In genomic region chr6:170553686-170554085, GRCh38 we compare ENCODE assay signal across 8 cellular contexts. TPM values are rescaled to one million over a fixed set of nuclear protein-coding genes. Genes with fewer than 3 reads are reported as not detected.
DNase-seq lines count a peak whose midpoint lies in the region; ATAC-seq, FAIRE-seq and TF ChIP-seq lines count a peak whose summit lies in the region.

No MANE protein-coding gene starts in this region.

- TF ChIP-seq RAD21 in HepG2 (CRISPR knock-in tag; IDR thresholded peaks at IDR 0.05): no peak

- ATAC-seq in Right ventricle myocardium inferior (peak; percentile 38), HG02759 (IDR thresholded peaks at IDR 0.05; ENCODE audit: unreplicated experiment) (peak; percentile 36), HepG2 (peak; percentile 73), thoracic aorta (ENCODE audit: insufficient number of reproducible peaks, low FRiP score, low read depth) (peak; percentile 19)

- peak overlapping the region; percentile 97 for H3K4me3 ChIP-seq in cardiac fibroblast (replicated peaks in 1 of 2; ENCODE audit: low read depth in 2 of 2, low read length in 2 of 2)
- peak overlapping the region; percentile 91 to 99 (median 98) for H3K4me3 ChIP-seq in HepG2 (replicated peaks in 1 of 3; ENCODE audit: insufficient read depth in 1 of 3, low read depth in 2 of 3, low read length in 3 of 3)
- peak overlapping the region; percentile 94 for H3K4me3 ChIP-seq in thoracic aorta

- FAIRE-seq in HepG2 (lab: Jason Lieb, UNC): no peak

- H3K27ac ChIP-seq in HepG2 (ENCODE audit: extremely low read length, insufficient read depth, low read length) (peak overlapping the region; percentile 95), thoracic aorta (peak overlapping the region; percentile 86 to 93)

- intact Hi-C loops in Right ventricle myocardium inferior (cut with DNase I): loop anchor here (1.0 to 5.0 kb wide), 3 partner anchors 31 to 802 kb away; partner anchors contain the start of genes DYNLT2, ERMARD, FAM120B and PDCD2
- intact Hi-C loops in cardiac septum (cut with DNase I): loop anchor here (1.0 to 10.0 kb wide), 4 partner anchors 31 to 829 kb away; partner anchors contain the start of genes DYNLT2, ERMARD, FAM120B and PDCD2
- intact Hi-C loops in HepG2 (cut with micrococcal nuclease; ENCODE audit: unreplicated experiment): loop anchor here (1.0 to 5.0 kb wide), 5 partner anchors 31 to 851 kb away; partner anchors contain the start of genes C6orf120, DYNLT2, ERMARD and FAM120B

- H3K4me1 ChIP-seq in HepG2 (ENCODE audit: insufficient read depth, low read length) (peaks cover 54% of the 10 kb centered on the region), thoracic aorta (ENCODE audit: control insufficient read depth in 1 of 2, low read depth in 2 of 2) (peaks cover 27 to 50% of the 10 kb centered on the region in 2 donors)

- H3K36me3 ChIP-seq in HepG2 (replicated peaks in 1 of 2; ENCODE audit: control insufficient read depth in 1 of 2, insufficient read depth in 2 of 2, low read length in 2 of 2): peaks cover 5 to 25% of the 10 kb centered on the region in 2 experiments; a peak in 3 of 5 replicates
- no peaks in the 10 kb centered on the region for H3K36me3 ChIP-seq in thoracic aorta

- 1% methylated on average over 12 of the region's 12 CpGs for WGBS in HepG2 (ENCODE audit: low lambda C conversion rate)

- no peak for TF ChIP-seq EP300 in HepG2 (IDR thresholded peaks at IDR 0.05; ENCODE audit: low read depth in 2 of 2, low read length in 2 of 2)
- no peak for TF ChIP-seq EP300 in HepG2 (CRISPR knock-in tag; IDR thresholded peaks at IDR 0.05; ENCODE audit: borderline replicate concordance)

- in situ Hi-C loops in HepG2 (cut with HindIII; ENCODE audit: extremely low pct_ligation_motif_present, low pct_unique_long_range_greater_than_20kb): loop anchor here (5.0 kb wide), 1 partner anchor 801 kb away; the partner anchor contains the start of genes DYNLT2 and ERMARD

- H3K27me3 ChIP-seq in HepG2 (ENCODE audit: control insufficient read depth in 1 of 2, insufficient read depth in 2 of 2, low read length in 2 of 2): peaks cover 0 to 5% of the 10 kb centered on the region in 2 experiments; a peak in 1 of 5 replicates
- no peaks in the 10 kb centered on the region for H3K27me3 ChIP-seq in thoracic aorta (replicated peaks; ENCODE audit: insufficient read depth)

- peaks cover 80% of the 10 kb centered on the region for H3K79me2 ChIP-seq in HepG2 (ENCODE audit: insufficient read depth, low read length)

- H3K9ac ChIP-seq in HepG2 (ENCODE audit: insufficient read depth, low read depth, low read length): peak overlapping the region; percentile 96

- H2AFZ ChIP-seq in HepG2 (ENCODE audit: low read length): peak overlapping the region; percentile 99

- CTCF ChIA-PET in HepG2 (lab: Yijun Ruan, JAX; ENCODE audit: low intra/inter-chr PET ratio, low total read pairs): no interaction called here

- H3K9me3 ChIP-seq in HepG2 (ENCODE audit: low read length) (no peaks in the 10 kb centered on the region), thoracic aorta (no peaks in the 10 kb centered on the region)

- TF ChIP-seq CTCF in cardiac fibroblast (IDR thresholded peaks at IDR 0.05; ENCODE audit: low read depth, low read length) (no peak), HepG2 (CRISPR knock-in tag; IDR thresholded peaks at IDR 0.05) (no peak), thoracic aorta (IDR thresholded peaks at IDR 0.05) (no peak)

- peaks cover 45% of the 10 kb centered on the region for H4K20me1 ChIP-seq in HepG2 (ENCODE audit: insufficient read depth, low read length)

- peak overlapping the region; percentile 98 for H3K4me2 ChIP-seq in HepG2 (ENCODE audit: low read depth, low read length)

- POLR2A ChIA-PET in HepG2 (lab: Yijun Ruan, JAX): interaction anchor here (0.7 to 3.1 kb wide), 13 partner anchors 12 to 852 kb away, joined by 3 to 22 read pairs (median 4); partner anchors contain the start of genes C6orf120, DYNLT2, ERMARD and PDCD2

- no TSS peak for BruUV-seq in HepG2 (replicated peaks; lab: Mats Ljungman, UMichigan)

- DNase-seq in Right ventricle myocardium inferior (ENCODE audit: missing footprints) (no peak), cardiac septum (ENCODE audit: low spot score) (no peak), NCI-H460 (ENCODE audit: extremely low read depth, low read depth) (peak; percentile 25), cardiac fibroblast (ENCODE audit: low read depth in 2 of 2) (peak; percentile 61), HepG2 (ENCODE audit: low spot score) (no peak), thoracic aorta (ENCODE audit: low spot score) (no peak), NCI-H2081 treated with DMSO at 0.1 percent for 48 hours (lab: John Stamatoyannopoulos, UW) (no peak)

- no peak; a peak in 1 of 4 replicates for TF ChIP-seq POLR2A in HepG2 (IDR thresholded peaks at IDR 0.05; ENCODE audit: insufficient read depth in 1 of 2, low read depth in 2 of 2, low read length in 2 of 2)

RNA-seq across cellular contexts. Expression of gene TBP, which starts 0.5 kb away (rescaled TPM):
- total RNA-seq in Right ventricle myocardium inferior: 8.7 TPM
- 7.6 TPM for total RNA-seq in cardiac septum
- total RNA-seq in NCI-H460 (2014; rRNA removed; shearing (Covaris generic)): 17.7 and 20.6 TPM in 2 replicates
- polyA plus RNA-seq in NCI-H460 (2014; cell fraction: nucleus; rRNA removed): 21.1 and 23.8 TPM in 2 replicates
- total RNA-seq in HepG2 (2016; rRNA removed; fragmentation: Illumina TruSeq; extraction: Trizol): 21.7 and 25.9 TPM in 2 replicates
- 11.0 and 12.3 TPM in 2 replicates for total RNA-seq in HepG2 (2016; cell fraction: cytosol; rRNA removed; fragmentation: Illumina TruSeq; extraction: Trizol; ENCODE audit: low read depth)
- 23.7 and 24.0 TPM in 2 replicates for total RNA-seq in HepG2 (2016; cell fraction: insoluble cytoplasmic fraction; rRNA removed; fragmentation: Illumina TruSeq; extraction: Trizol)
- 19.4 and 20.4 TPM in 2 replicates for total RNA-seq in HepG2 (2016; cell fraction: membrane; rRNA removed; fragmentation: Illumina TruSeq; extraction: Trizol)
- total RNA-seq in HepG2 (2016; cell fraction: nucleus; rRNA removed; fragmentation: Illumina TruSeq; extraction: Trizol): 16.2 and 17.8 TPM in 2 replicates
- 28.1 and 28.6 TPM in 2 replicates for polyA plus RNA-seq in HepG2 (2011; rRNA removed)
- 15.5 and 17.2 TPM in 2 replicates for polyA plus RNA-seq in HepG2 (2011; cell fraction: cytosol; rRNA removed)
- polyA plus RNA-seq in HepG2 (2011; cell fraction: nucleus; rRNA removed): 25.9 and 40.6 TPM in 2 replicates
- 16.9 and 20.2 TPM in 2 replicates for polyA plus RNA-seq in HepG2 (2012)
- polyA plus RNA-seq in HepG2 (2016; cell fraction: cytosol; fragmentation: Illumina TruSeq; extraction: Trizol; ENCODE audit: low read depth): 7.1 and 9.0 TPM in 2 replicates
- polyA plus RNA-seq in HepG2 (2016; cell fraction: insoluble cytoplasmic fraction; fragmentation: Illumina TruSeq; extraction: Trizol; ENCODE audit: low read depth): 35.2 and 37.1 TPM in 2 replicates
- polyA plus RNA-seq in HepG2 (2016; cell fraction: membrane; fragmentation: Illumina TruSeq; extraction: Trizol; ENCODE audit: low read depth): 11.8 and 16.0 TPM in 2 replicates
- 33.3 and 36.4 TPM in 2 replicates for polyA plus RNA-seq in HepG2 (2016; cell fraction: nucleus; fragmentation: Illumina TruSeq; extraction: Trizol; ENCODE audit: insufficient read depth, low read depth)
- polyA minus RNA-seq in HepG2 (2011; rRNA and poly(A)+ RNA removed; ENCODE audit: low replicate concordance): 19.7 and 25.0 TPM in 2 replicates
- 11.2 and 12.2 TPM in 2 replicates for polyA minus RNA-seq in HepG2 (2011; cell fraction: cytosol; rRNA and poly(A)+ RNA removed)
- 22.9 and 24.2 TPM in 2 replicates for polyA minus RNA-seq in HepG2 (2011; cell fraction: nucleus; rRNA and poly(A)+ RNA removed)
- 10 to 100 TPM in 1 of 2 donors, 1 to 10 TPM in 1; 8.0 to 16.6 TPM for total RNA-seq in thoracic aorta

RNA-seq across cellular contexts. Expression of gene PSMB1, which starts 0.6 kb away (rescaled TPM):
- total RNA-seq in Right ventricle myocardium inferior: 152 TPM
- 150 TPM for total RNA-seq in cardiac septum
- 377 and 415 TPM in 2 replicates for total RNA-seq in NCI-H460 (2014; rRNA removed; shearing (Covaris generic))
- 288 and 298 TPM in 2 replicates for polyA plus RNA-seq in NCI-H460 (2014; cell fraction: nucleus; rRNA removed)
- total RNA-seq in HepG2 (2016; rRNA removed; fragmentation: Illumina TruSeq; extraction: Trizol): 528 and 656 TPM in 2 replicates
- total RNA-seq in HepG2 (2016; cell fraction: cytosol; rRNA removed; fragmentation: Illumina TruSeq; extraction: Trizol; ENCODE audit: low read depth): 138 and 154 TPM in 2 replicates
- total RNA-seq in HepG2 (2016; cell fraction: insoluble cytoplasmic fraction; rRNA removed; fragmentation: Illumina TruSeq; extraction: Trizol): 533 and 708 TPM in 2 replicates
- total RNA-seq in HepG2 (2016; cell fraction: membrane; rRNA removed; fragmentation: Illumina TruSeq; extraction: Trizol): 131 and 144 TPM in 2 replicates
- 189 and 197 TPM in 2 replicates for total RNA-seq in HepG2 (2016; cell fraction: nucleus; rRNA removed; fragmentation: Illumina TruSeq; extraction: Trizol)
- 503 and 592 TPM in 2 replicates for polyA plus RNA-seq in HepG2 (2011; rRNA removed)
- 553 and 624 TPM in 2 replicates for polyA plus RNA-seq in HepG2 (2011; cell fraction: cytosol; rRNA removed)
- polyA plus RNA-seq in HepG2 (2011; cell fraction: nucleus; rRNA removed): 134 and 176 TPM in 2 replicates
- 316 and 359 TPM in 2 replicates for polyA plus RNA-seq in HepG2 (2012)
- polyA plus RNA-seq in HepG2 (2016; cell fraction: cytosol; fragmentation: Illumina TruSeq; extraction: Trizol; ENCODE audit: low read depth): 123 and 127 TPM in 2 replicates
- polyA plus RNA-seq in HepG2 (2016; cell fraction: insoluble cytoplasmic fraction; fragmentation: Illumina TruSeq; extraction: Trizol; ENCODE audit: low read depth): 563 and 665 TPM in 2 replicates
- 98.8 and 101 TPM in 2 replicates for polyA plus RNA-seq in HepG2 (2016; cell fraction: membrane; fragmentation: Illumina TruSeq; extraction: Trizol; ENCODE audit: low read depth)
- polyA plus RNA-seq in HepG2 (2016; cell fraction: nucleus; fragmentation: Illumina TruSeq; extraction: Trizol; ENCODE audit: insufficient read depth, low read depth): 271 and 275 TPM in 2 replicates
- 133 and 200 TPM in 2 replicates for polyA minus RNA-seq in HepG2 (2011; rRNA and poly(A)+ RNA removed; ENCODE audit: low replicate concordance)
- 156 and 174 TPM in 2 replicates for polyA minus RNA-seq in HepG2 (2011; cell fraction: cytosol; rRNA and poly(A)+ RNA removed)
- polyA minus RNA-seq in HepG2 (2011; cell fraction: nucleus; rRNA and poly(A)+ RNA removed): 66.4 and 70.7 TPM in 2 replicates
- 100 to 1,000 TPM; 143 to 159 TPM for total RNA-seq in thoracic aorta

RNA-seq across cellular contexts. Expression of gene PDCD2, which starts 30.8 kb away (rescaled TPM):
- total RNA-seq in Right ventricle myocardium inferior: 28.1 TPM
- total RNA-seq in cardiac septum: 36.8 TPM
- 119 and 140 TPM in 2 replicates for total RNA-seq in NCI-H460 (2014; rRNA removed; shearing (Covaris generic))
- 119 and 177 TPM in 2 replicates for polyA plus RNA-seq in NCI-H460 (2014; cell fraction: nucleus; rRNA removed)
- total RNA-seq in HepG2 (2016; rRNA removed; fragmentation: Illumina TruSeq; extraction: Trizol): 133 and 148 TPM in 2 replicates
- 96.6 and 106 TPM in 2 replicates for total RNA-seq in HepG2 (2016; cell fraction: cytosol; rRNA removed; fragmentation: Illumina TruSeq; extraction: Trizol; ENCODE audit: low read depth)
- 127 and 154 TPM in 2 replicates for total RNA-seq in HepG2 (2016; cell fraction: insoluble cytoplasmic fraction; rRNA removed; fragmentation: Illumina TruSeq; extraction: Trizol)
- total RNA-seq in HepG2 (2016; cell fraction: membrane; rRNA removed; fragmentation: Illumina TruSeq; extraction: Trizol): 182 and 183 TPM in 2 replicates
- total RNA-seq in HepG2 (2016; cell fraction: nucleus; rRNA removed; fragmentation: Illumina TruSeq; extraction: Trizol): 64.9 and 75.7 TPM in 2 replicates
- 71.2 and 83.6 TPM in 2 replicates for polyA plus RNA-seq in HepG2 (2011; rRNA removed)
- polyA plus RNA-seq in HepG2 (2011; cell fraction: cytosol; rRNA removed): 60.4 and 62.6 TPM in 2 replicates
- polyA plus RNA-seq in HepG2 (2011; cell fraction: nucleus; rRNA removed): 49.8 and 54.3 TPM in 2 replicates
- 74.1 and 77.1 TPM in 2 replicates for polyA plus RNA-seq in HepG2 (2012)
- 126 and 139 TPM in 2 replicates for polyA plus RNA-seq in HepG2 (2016; cell fraction: cytosol; fragmentation: Illumina TruSeq; extraction: Trizol; ENCODE audit: low read depth)
- polyA plus RNA-seq in HepG2 (2016; cell fraction: insoluble cytoplasmic fraction; fragmentation: Illumina TruSeq; extraction: Trizol; ENCODE audit: low read depth): 158 and 162 TPM in 2 replicates
- 173 and 179 TPM in 2 replicates for polyA plus RNA-seq in HepG2 (2016; cell fraction: membrane; fragmentation: Illumina TruSeq; extraction: Trizol; ENCODE audit: low read depth)
- polyA plus RNA-seq in HepG2 (2016; cell fraction: nucleus; fragmentation: Illumina TruSeq; extraction: Trizol; ENCODE audit: insufficient read depth, low read depth): 116 and 123 TPM in 2 replicates
- polyA minus RNA-seq in HepG2 (2011; rRNA and poly(A)+ RNA removed; ENCODE audit: low replicate concordance): 32.9 and 64.5 TPM in 2 replicates
- polyA minus RNA-seq in HepG2 (2011; cell fraction: cytosol; rRNA and poly(A)+ RNA removed): 29.6 and 33.8 TPM in 2 replicates
- 43.5 and 49.0 TPM in 2 replicates for polyA minus RNA-seq in HepG2 (2011; cell fraction: nucleus; rRNA and poly(A)+ RNA removed)
- 10 to 100 TPM; 50.1 to 71.1 TPM for total RNA-seq in thoracic aorta

Comparison
In these comparisons a context has a peak if more than half of its experiments do, and no peak if none do; other contexts are left out.
1. ATAC-seq: peak in every context shown above with its lines; median percentile 73 in HepG2; 38 in Right ventricle myocardium inferior; 36 in HG02759; 19 in thoracic aorta.
2. DNase-seq: peak in NCI-H460 (single experiment) and cardiac fibroblast (2 of 2); none in Right ventricle myocardium inferior (single experiment), cardiac septum (single experiment), HepG2 (single experiment), thoracic aorta (single experiment) and NCI-H2081 treated with DMSO at 0.1 percent for 48 hours (single experiment).
3. Peak in every context shown above with its lines, with median percentiles within 50 percentile points of each other: H3K4me3 ChIP-seq.